In genomic region chr6:1931817-1932216, GRCh38 we compare ENCODE assay signal across 7 cellular contexts.
"Had no signal": no experiment of that assay in that cellular context is flagged by ENCODE, and none has a peak within 500 bp of the region (broad histone marks: within the 10 kb centered on the region; RNA-seq: fewer than 3 reads in every experiment).

No MANE protein-coding gene starts in this region.

- FAIRE-seq: HTR-8/SVneo, K562 had no signal

- DNase-seq: IMR-90, KBM-7, KG1 had no signal

- ATAC-seq: K562 had no signal

- H3K27ac ChIP-seq: HL-60 had no signal

- H3K4me3 Mint-ChIP-seq: IgD-negative memory B cell had no signal

- H3K4me3 ChIP-seq: K562 had no signal

- H3K27ac Mint-ChIP-seq: IgD-negative memory B cell had no signal

- H3K27me3 Mint-ChIP-seq: IgD-negative memory B cell had no signal

- H3K4me1 Mint-ChIP-seq: IgD-negative memory B cell had no signal
